In genomic region chr7:139034855-139035587, GRCh38 we compare ENCODE assay signal across 8 cellular contexts. TPM values are rescaled to one million over a fixed set of nuclear protein-coding genes. Genes with fewer than 3 reads are reported as not detected.
DNase-seq lines count a peak whose midpoint lies in the region; ATAC-seq and TF ChIP-seq lines count a peak whose summit lies in the region.

No MANE protein-coding gene starts in this region.

- peak; percentile 85 for DNase-seq in DMS 273 (lab: John Stamatoyannopoulos, UW; ENCODE audit: unreplicated experiment)
- DNase-seq in HUDEP-2 (lab: John Stamatoyannopoulos, UW; ENCODE audit: unreplicated experiment in 76 of 76), result peak in 49 of 76 experiments; percentile 3 to 66 (median 41)
- peak; percentile 78 for DNase-seq in activated CD4-positive, alpha-beta T cell treated with anti-CD3 and anti-CD28 coated beads, Interleukin-2, amount 10 ng/mL, durations not matched to agents 24 days and 14 days
- no peak for DNase-seq in epithelial cell of prostate (ENCODE audit: low read depth, low spot score)
- DNase-seq in transverse colon, result peak; percentile 34
- DNase-seq in dedifferentiated amniotic fluid mesenchymal stem cell (ENCODE audit: extremely low spot score), result no peak

- no peak for TF ChIP-seq POLR2A in transverse colon (IDR thresholded peaks at IDR 0.05)

- peak; percentile 35 for ATAC-seq in GM21381 (IDR thresholded peaks at IDR 0.05; ENCODE audit: unreplicated experiment)

- intact Hi-C loops in activated CD4-positive, alpha-beta T cell treated with anti-CD3 and anti-CD28 coated beads, Interleukin-2, amount 10 ng/mL, durations not matched to agents 24 days and 14 days (cut with micrococcal nuclease), result loop anchor here (1.0 to 5.0 kb wide), 4 partner anchors 40 to 322 kb away; partner anchors contain the start of genes LUC7L2 and UBN2
- intact Hi-C loops in transverse colon (cut with DNase I; ENCODE audit: low total_unique reads), result no loop called here

- in situ Hi-C loops in transverse colon (cut with MboI; ENCODE audit: low pct_ligation_motif_present in 1 of 4, low pct_unique_long_range_greater_than_20kb in 1 of 4, low sequenced_read_pairs in 3 of 4), result no loop called here

- H3K27me3 ChIP-seq in mucosa of stomach (ENCODE audit: control insufficient read depth, insufficient read depth, low read length) (no peaks in the 10 kb centered on the region), transverse colon (no peaks in the 10 kb centered on the region)

- no peaks in the 10 kb centered on the region for H3K9me3 ChIP-seq in mucosa of stomach (ENCODE audit: control insufficient read depth, low read length)
- H3K9me3 ChIP-seq in transverse colon, result no peaks in the 10 kb centered on the region

- peaks cover 33% of the 10 kb centered on the region for H3K36me3 Mint-ChIP-seq in activated CD4-positive, alpha-beta T cell treated with anti-CD3 and anti-CD28 coated beads, Interleukin-2, amount 10 ng/mL, durations not matched to agents 24 days and 14 days (ENCODE audit: low read depth)

- H3K27ac Mint-ChIP-seq in activated CD4-positive, alpha-beta T cell treated with anti-CD3 and anti-CD28 coated beads, Interleukin-2, amount 10 ng/mL, durations not matched to agents 24 days and 14 days, result peak overlapping the region; percentile 90

- no peaks in the 10 kb centered on the region for H3K36me3 ChIP-seq in mucosa of stomach (ENCODE audit: control insufficient read depth, insufficient read depth, low read length)
- H3K36me3 ChIP-seq in transverse colon, result no peaks in the 10 kb centered on the region

- H3K9ac ChIP-seq in mucosa of stomach (ENCODE audit: low read length), result peak overlapping the region; percentile 68

- peak overlapping the region; percentile 8 for H3K4me3 ChIP-seq in mucosa of stomach (ENCODE audit: low read length)
- peak overlapping the region; percentile 52 to 79 (median 60) for H3K4me3 ChIP-seq in transverse colon

- peak overlapping the region; percentile 89 for H3K4me3 Mint-ChIP-seq in activated CD4-positive, alpha-beta T cell treated with anti-CD3 and anti-CD28 coated beads, Interleukin-2, amount 10 ng/mL, durations not matched to agents 24 days and 14 days

- H3K4me1 Mint-ChIP-seq in activated CD4-positive, alpha-beta T cell treated with anti-CD3 and anti-CD28 coated beads, Interleukin-2, amount 10 ng/mL, durations not matched to agents 24 days and 14 days, result peaks cover 38% of the 10 kb centered on the region

- H3K4me1 ChIP-seq in mucosa of stomach (ENCODE audit: control insufficient read depth, insufficient read depth, low read length) (peaks cover 4% of the 10 kb centered on the region), transverse colon (peaks cover 0 to 19% (median 10%) of the 10 kb centered on the region in 4 donors)

- H3K27me3 Mint-ChIP-seq in activated CD4-positive, alpha-beta T cell treated with anti-CD3 and anti-CD28 coated beads, Interleukin-2, amount 10 ng/mL, durations not matched to agents 24 days and 14 days, result peaks cover 3% of the 10 kb centered on the region

- 12% methylated on average over 26 of the region's 48 CpGs; no CpG with 5 or more reads in 1 of the 2 donors for WGBS in transverse colon (ENCODE audit: low coverage in 1 of 2), 2 donors

- peak overlapping the region; percentile 39 for H3K27ac ChIP-seq in epithelial cell of prostate
- H3K27ac ChIP-seq in transverse colon, result peak overlapping the region; percentile 69 to 81 (median 72)

- no peak for TF ChIP-seq CTCF in transverse colon (IDR thresholded peaks at IDR 0.05)

- no peak for TF ChIP-seq EP300 in transverse colon (IDR thresholded peaks at IDR 0.05; ENCODE audit: low read depth)

- H3K9me3 Mint-ChIP-seq in activated CD4-positive, alpha-beta T cell treated with anti-CD3 and anti-CD28 coated beads, Interleukin-2, amount 10 ng/mL, durations not matched to agents 24 days and 14 days, result no peaks in the 10 kb centered on the region

RNA-seq across cellular contexts. Expression of gene ZC3HAV1L, which starts 0.8 kb away (rescaled TPM):
- 36.5 and 38.5 TPM in 2 replicates for total RNA-seq in activated CD4-positive, alpha-beta T cell treated with anti-CD3 and anti-CD28 coated beads, Interleukin-2, amount 10 ng/mL, durations not matched to agents 24 days and 14 days
- 10 to 100 TPM in 2 of 4 donors, 1 to 10 TPM in 2; 5.2 to 71.4 (median 14.7) TPM for total RNA-seq in transverse colon

RNA-seq across cellular contexts. Expression of gene KIAA1549, which starts 53.8 kb away (rescaled TPM):
- 0.77 and 0.95 TPM in 2 replicates for total RNA-seq in activated CD4-positive, alpha-beta T cell treated with anti-CD3 and anti-CD28 coated beads, Interleukin-2, amount 10 ng/mL, durations not matched to agents 24 days and 14 days
- total RNA-seq in transverse colon, result 1 to 10 TPM in 2 of 4 donors, under 1 TPM in 2; 0.37 to 1.5 (median 0.93) TPM

Comparison
In these comparisons a context has a peak if more than half of its experiments do, and no peak if none do; other contexts are left out.
1. DNase-seq: peak in DMS 273 (single experiment), HUDEP-2 (49 of 76), activated CD4-positive, alpha-beta T cell treated with anti-CD3 and anti-CD28 coated beads, Interleukin-2, amount 10 ng/mL, durations not matched to agents 24 days and 14 days (single experiment) and transverse colon (single experiment); none in epithelial cell of prostate (single experiment) and dedifferentiated amniotic fluid mesenchymal stem cell (single experiment).